Comparison of ENCODE assay signal across 19 cellular contexts in the genomic region with DNA sequence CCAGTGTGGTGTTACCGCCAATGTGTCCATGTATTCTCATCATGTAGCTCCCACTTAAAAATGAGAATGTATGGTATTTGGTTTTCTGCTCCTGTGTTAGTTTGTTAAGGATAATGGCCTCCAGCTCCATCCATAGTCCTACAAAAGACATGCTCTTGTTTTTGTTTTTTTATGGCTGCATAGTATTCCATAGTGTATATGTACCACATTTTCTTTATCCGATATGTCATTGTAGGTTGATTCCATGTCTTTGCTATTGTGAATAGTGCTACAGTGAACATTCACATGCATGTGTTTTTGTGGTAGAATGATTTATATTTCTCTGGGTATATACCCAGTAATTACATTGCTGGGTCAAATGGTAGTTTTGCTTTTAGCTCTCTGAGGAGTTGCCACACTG.
DNase-seq lines count a peak whose midpoint lies in the region; ATAC-seq and TF ChIP-seq lines count a peak whose summit lies in the region.
"Had no signal": no experiment of that assay in that cellular context is flagged by ENCODE, and none has a peak within 500 bp of the region (broad histone marks: within the 10 kb centered on the region; RNA-seq: fewer than 3 reads in every experiment).

No MANE protein-coding gene starts in this region.

- peaks cover 45% of the 10 kb centered on the region for H3K4me1 Mint-ChIP-seq in mesothelial cell of epicardium
- H3K4me1 Mint-ChIP-seq: CD14-positive monocyte had no signal

- no peaks in the 10 kb centered on the region for H4K20me1 ChIP-seq in PC-3 (ENCODE audit: low read length)
- H4K20me1 ChIP-seq: BLaER1 had no signal

- H3K27me3 ChIP-seq in PC-3 (ENCODE audit: low read length) = no peaks in the 10 kb centered on the region
- H3K27me3 ChIP-seq: BE2C, BLaER1 had no signal

- H3K9ac ChIP-seq in PC-3 (ENCODE audit: low read length) = no peak overlapping the region
- H3K9ac ChIP-seq: BLaER1 had no signal

- intact Hi-C loops in PC-3 (cut with micrococcal nuclease) = no loop called here

- POLR2A ChIA-PET in HEK293 (lab: Yijun Ruan, JAX) = no interaction called here
- POLR2A ChIA-PET in PC-3 (lab: Charles Lee; ENCODE audit: unreplicated experiment) = interaction anchor here (0.6 kb wide), 1 partner anchor 17 kb away, joined by 5 read pairs; no protein-coding TSS in a partner anchor

- H3K4me3 ChIP-seq in HEK293 (ENCODE audit: low read depth, low read length) (no peak overlapping the region), PC-3 (ENCODE audit: low read length) (no peak overlapping the region)
- H3K4me3 ChIP-seq: BLaER1 had no signal

- H3K36me3 Mint-ChIP-seq in mesothelial cell of epicardium = peaks cover 21% of the 10 kb centered on the region

- no peaks in the 10 kb centered on the region; the same call in 1 of the 2 replicates for H3K4me1 ChIP-seq in HEK293 (ENCODE audit: control insufficient read depth, insufficient read depth, low read length)
- peaks cover 7% of the 10 kb centered on the region; the same call in 1 of the 2 replicates for H3K4me1 ChIP-seq in PC-3 (ENCODE audit: insufficient read depth, low read length)
- H3K4me1 ChIP-seq: BE2C, BLaER1 had no signal

- H3K36me3 ChIP-seq in HEK293 (ENCODE audit: control insufficient read depth in 2 of 2, insufficient read depth in 1 of 2, low read length in 2 of 2) (no peaks in the 10 kb centered on the region), PC-3 (ENCODE audit: low read depth, low read length) (no peaks in the 10 kb centered on the region)
- H3K36me3 ChIP-seq: BE2C had no signal

- H3K27me3 Mint-ChIP-seq in mesothelial cell of epicardium (ENCODE audit: low read depth) = no peaks in the 10 kb centered on the region
- H3K27me3 Mint-ChIP-seq: CD4-positive, alpha-beta memory T cell; CD4-positive, CD25-positive, alpha-beta regulatory T cell; CD8-positive, alpha-beta memory T cell had no signal

- H3K27ac Mint-ChIP-seq in mesothelial cell of epicardium = peak overlapping the region; percentile 43
- H3K27ac Mint-ChIP-seq: CD4-positive, alpha-beta memory T cell; CD4-positive, CD25-positive, alpha-beta regulatory T cell; CD8-positive, alpha-beta memory T cell had no signal

- peaks cover 11% of the 10 kb centered on the region for H3K9me3 Mint-ChIP-seq in mesothelial cell of epicardium

- H3K27ac ChIP-seq in HEK293 (ENCODE audit: extremely low read depth, low read depth, low read length) (no peak overlapping the region), VCaP (peak overlapping the region; percentile 50), PC-3 (ENCODE audit: low read length) (no peak overlapping the region)
- H3K27ac ChIP-seq: BLaER1 had no signal

- no peak overlapping the region for H3K4me2 ChIP-seq in PC-3 (ENCODE audit: low read length)
- H3K4me2 ChIP-seq: BLaER1 had no signal

- no peak for TF ChIP-seq CTCF in HEK293 (tag by site-specific recombination; IDR thresholded peaks at IDR 0.05)
- TF ChIP-seq CTCF in VCaP (conservative IDR thresholded peaks at IDR 0.05) = no peak
- TF ChIP-seq CTCF in mesothelial cell of epicardium (IDR thresholded peaks at IDR 0.05; ENCODE audit: unreplicated experiment) = no peak
- TF ChIP-seq CTCF in PC-3 (conservative IDR thresholded peaks at IDR 0.05; ENCODE audit: low read depth, low read length) = no peak

- H3K9me3 ChIP-seq in HEK293 (ENCODE audit: control insufficient read depth, insufficient read depth, low read depth, low read length) = no peaks in the 10 kb centered on the region
- H3K9me3 ChIP-seq in PC-3 (ENCODE audit: low read length) = no peaks in the 10 kb centered on the region
- H3K9me3 ChIP-seq: BE2C, Caco-2 had no signal

- DNase-seq in mesothelial cell of epicardium (ENCODE audit: low spot score in 2 of 2, unreplicated experiment in 2 of 2) (no peak), PC-3 (no peak), NCI-H1048 (lab: John Stamatoyannopoulos, UW) (no peak)
- no peak for DNase-seq in activated CD4-positive, alpha-beta T cell treated with anti-CD3 and anti-CD28 coated beads for 48 hours
- DNase-seq: 8988T; ACHN; BE2C; C1 segment of cervical spinal cord; Caco-2; Calu3; CD4-positive, alpha-beta memory T cell; CD4-positive, CD25-positive, alpha-beta regulatory T cell; CD8-positive, alpha-beta memory T cell; DMS79 treated with DMSO at 0.1 percent for 48 hours; GF-D8 had no signal

- H3K9me2 ChIP-seq in PC-3 (replicated peaks; ENCODE audit: low read length) = no peaks in the 10 kb centered on the region

- CTCF ChIA-PET in HEK293 (lab: Yijun Ruan, JAX) (no interaction called here), PC-3 (lab: Charles Lee) (no interaction called here)

- H3F3A ChIP-seq in PC-3 (ENCODE audit: low read length, unreplicated experiment) = no peaks in the 10 kb centered on the region

- H3K4me3 Mint-ChIP-seq in mesothelial cell of epicardium = no peak overlapping the region
- H3K4me3 Mint-ChIP-seq: CD14-positive monocyte; CD4-positive, alpha-beta memory T cell; CD4-positive, CD25-positive, alpha-beta regulatory T cell; CD8-positive, alpha-beta memory T cell had no signal

- no peak overlapping the region for H2AFZ ChIP-seq in PC-3 (ENCODE audit: low read length)

- no peak for ATAC-seq in PC-3

- no TSS peak for BruUV-seq in PC-3 (replicated peaks; lab: Mats Ljungman, UMichigan)

- H3K79me2 ChIP-seq in PC-3 (ENCODE audit: low read length) = no peaks in the 10 kb centered on the region

TF ChIP-seq in HEK293, 187 proteins besides CTCF, POLR2A, EP300 and RAD21:
- TF ChIP-seq ZNF548 (tag by site-specific recombination; IDR thresholded peaks at IDR 0.05) (no peak), ZNF146 (tag by site-specific recombination; IDR thresholded peaks at IDR 0.05) (peak; percentile 85), ZNF580 (tag by site-specific recombination; IDR thresholded peaks at IDR 0.05) (peak; percentile 66), SCRT2 (tag by site-specific recombination; IDR thresholded peaks at IDR 0.05) (no peak)
- TF ChIP-seq, protein P1, sequence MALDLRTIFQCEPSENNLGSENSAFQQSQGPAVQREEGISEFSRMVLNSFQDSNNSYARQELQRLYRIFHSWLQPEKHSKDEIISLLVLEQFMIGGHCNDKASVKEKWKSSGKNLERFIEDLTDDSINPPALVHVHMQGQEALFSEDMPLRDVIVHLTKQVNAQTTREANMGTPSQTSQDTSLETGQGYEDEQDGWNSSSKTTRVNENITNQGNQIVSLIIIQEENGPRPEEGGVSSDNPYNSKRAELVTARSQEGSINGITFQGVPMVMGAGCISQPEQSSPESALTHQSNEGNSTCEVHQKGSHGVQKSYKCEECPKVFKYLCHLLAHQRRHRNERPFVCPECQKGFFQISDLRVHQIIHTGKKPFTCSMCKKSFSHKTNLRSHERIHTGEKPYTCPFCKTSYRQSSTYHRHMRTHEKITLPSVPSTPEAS (tag by site-specific recombination; IDR thresholded peaks at IDR 0.05) = no peak
